Comparison of ENCODE assay signal across 8 cellular contexts in the genomic region with DNA sequence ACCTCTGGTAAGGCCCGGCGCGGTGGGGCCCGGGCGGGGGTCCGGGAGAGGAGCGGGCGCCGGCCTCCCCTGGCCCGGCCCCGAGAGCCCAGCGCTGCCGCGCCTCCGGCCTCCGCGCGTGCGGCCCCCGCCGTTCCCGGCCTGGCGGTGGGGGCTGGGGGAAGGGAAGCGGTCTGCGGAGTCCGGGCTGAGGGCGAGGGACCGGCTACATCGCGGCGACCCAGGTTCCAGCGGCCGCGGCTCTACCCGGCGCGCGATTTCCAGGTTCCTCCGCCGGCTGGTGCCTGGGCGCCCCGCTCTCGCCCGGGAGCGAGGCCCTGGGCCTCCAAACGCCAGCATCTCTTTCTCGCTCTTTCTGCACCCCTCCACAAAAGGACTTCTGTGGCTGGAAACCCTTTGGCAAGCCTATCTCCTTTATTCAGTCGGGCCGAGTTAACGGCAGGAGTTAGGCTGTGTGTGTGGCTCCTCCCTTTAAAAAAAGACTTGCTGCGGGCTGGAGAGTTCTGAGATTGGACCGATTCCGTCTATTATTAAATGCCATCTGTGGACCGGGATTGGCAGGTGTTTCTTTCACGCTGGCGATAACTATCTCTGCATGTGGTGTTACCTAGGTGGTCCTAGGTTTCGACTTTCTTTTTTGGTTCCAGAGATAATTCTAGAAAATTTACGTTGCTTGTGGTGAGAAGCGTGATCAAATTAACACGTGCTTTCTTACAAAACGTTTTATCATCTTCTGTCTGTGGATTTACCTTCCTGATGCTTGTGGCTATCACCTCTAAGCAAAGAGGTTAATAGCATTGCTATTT. TPM values are rescaled to one million over a fixed set of nuclear protein-coding genes. Genes with fewer than 3 reads are reported as not detected.
DNase-seq lines count a peak whose midpoint lies in the region; ATAC-seq lines count a peak whose summit lies in the region.

No MANE protein-coding gene starts in this region.

- POLR2A ChIA-PET in activated naive CD8-positive, alpha-beta T cell treated with anti-CD3 and anti-CD28 coated beads, Interleukin-2, amount 10 ng/mL, durations not matched to agents 7 days and 5 days (lab: Charles Lee): interaction anchor here (1.0 to 1.9 kb wide), 12 partner anchors 9 to 317 kb away, joined by 3 to 58 read pairs (median 6); a partner anchor contains a TSS

- intact Hi-C loops in cardiac septum (cut with DNase I): loop anchor here (2.0 to 5.0 kb wide), 3 partner anchors 59 to 151 kb away; a partner anchor contains a TSS

- peak; percentile 1 for ATAC-seq in GM18520 (IDR thresholded peaks at IDR 0.05; ENCODE audit: unreplicated experiment)
- ATAC-seq in HG03097 (IDR thresholded peaks at IDR 0.05; ENCODE audit: low FRiP score, unreplicated experiment): peak; percentile 1
- peak; percentile 3 for ATAC-seq in activated naive CD8-positive, alpha-beta T cell treated with anti-CD3 and anti-CD28 coated beads, Interleukin-2, amount 10 ng/mL, durations not matched to agents 7 days and 5 days (ENCODE audit: low read depth)

- peak overlapping the region; percentile 98 for H3K27ac Mint-ChIP-seq in activated naive CD8-positive, alpha-beta T cell treated with anti-CD3 and anti-CD28 coated beads, Interleukin-2, amount 10 ng/mL, durations not matched to agents 7 days and 5 days

- H3K36me3 Mint-ChIP-seq in activated naive CD8-positive, alpha-beta T cell treated with anti-CD3 and anti-CD28 coated beads, Interleukin-2, amount 10 ng/mL, durations not matched to agents 7 days and 5 days: peaks cover 3% of the 10 kb centered on the region

- H3K27me3 ChIP-seq in NT2/D1 (ENCODE audit: insufficient read depth, insufficient read length): no peaks in the 10 kb centered on the region

- no peaks in the 10 kb centered on the region for H3K9me3 Mint-ChIP-seq in activated naive CD8-positive, alpha-beta T cell treated with anti-CD3 and anti-CD28 coated beads, Interleukin-2, amount 10 ng/mL, durations not matched to agents 7 days and 5 days

- H3K4me1 Mint-ChIP-seq in activated naive CD8-positive, alpha-beta T cell treated with anti-CD3 and anti-CD28 coated beads, Interleukin-2, amount 10 ng/mL, durations not matched to agents 7 days and 5 days: peaks cover 17% of the 10 kb centered on the region

- H3K9me3 ChIP-seq in NT2/D1 (ENCODE audit: insufficient read depth, low read length): no peaks in the 10 kb centered on the region

- peak; percentile 61 for DNase-seq in AG08396 (ENCODE audit: low spot score)
- no peak for DNase-seq in NT2/D1 (ENCODE audit: low read depth, low spot score)
- DNase-seq in activated naive CD8-positive, alpha-beta T cell treated with anti-CD3 and anti-CD28 coated beads, Interleukin-2, amount 10 ng/mL, durations not matched to agents 7 days and 5 days: no peak
- DNase-seq in cardiac septum (ENCODE audit: low spot score): peak; percentile 79
- peak; percentile 54 for DNase-seq in pons (ENCODE audit: low spot score)
- no peak for DNase-seq in NCI-H2029 treated with DMSO at 0.1 percent for 48 hours (lab: John Stamatoyannopoulos, UW)

- no peaks in the 10 kb centered on the region for H3K36me3 ChIP-seq in NT2/D1 (ENCODE audit: insufficient read depth, insufficient read length, low read length)

- peak overlapping the region; percentile 99 for H3K4me3 Mint-ChIP-seq in activated naive CD8-positive, alpha-beta T cell treated with anti-CD3 and anti-CD28 coated beads, Interleukin-2, amount 10 ng/mL, durations not matched to agents 7 days and 5 days

- peaks cover 2% of the 10 kb centered on the region for H3K27me3 Mint-ChIP-seq in activated naive CD8-positive, alpha-beta T cell treated with anti-CD3 and anti-CD28 coated beads, Interleukin-2, amount 10 ng/mL, durations not matched to agents 7 days and 5 days

- peak overlapping the region; percentile 69 for H3K4me3 ChIP-seq in NT2/D1 (ENCODE audit: insufficient read length, low read depth)

- peaks cover 2% of the 10 kb centered on the region for H3K4me1 ChIP-seq in NT2/D1 (ENCODE audit: insufficient read depth, insufficient read length)

- H3K9ac ChIP-seq in NT2/D1 (ENCODE audit: insufficient read length, low read depth): peak overlapping the region; percentile 85

RNA-seq across cellular contexts. Expression of a gene that starts 0.6 kb away (rescaled TPM):
- 10 to 100 TPM; 76.3 to 76.7 TPM for total RNA-seq in activated naive CD8-positive, alpha-beta T cell treated with anti-CD3 and anti-CD28 coated beads, Interleukin-2, amount 10 ng/mL, durations not matched to agents 7 days and 5 days
- 63.8 TPM for total RNA-seq in cardiac septum

RNA-seq across cellular contexts. Expression of a gene that starts 59.7 kb away (rescaled TPM):
- total RNA-seq in activated naive CD8-positive, alpha-beta T cell treated with anti-CD3 and anti-CD28 coated beads, Interleukin-2, amount 10 ng/mL, durations not matched to agents 7 days and 5 days: not detected
- total RNA-seq in cardiac septum: 1.4 TPM

Comparison
In these comparisons a context has a peak if more than half of its experiments do, and no peak if none do; other contexts are left out.
1. DNase-seq: peak in AG08396 (single experiment), cardiac septum (single experiment) and pons (single experiment); none in NT2/D1 (single experiment), activated naive CD8-positive, alpha-beta T cell treated with anti-CD3 and anti-CD28 coated beads, Interleukin-2, amount 10 ng/mL, durations not matched to agents 7 days and 5 days (single experiment) and NCI-H2029 treated with DMSO at 0.1 percent for 48 hours (single experiment).
2. Peak in every context shown above with its lines, with median percentiles within 50 percentile points of each other: ATAC-seq.